22 cellular contexts compared by ENCODE assay signal in genomic region chr12:132517013-132517739, GRCh38. TPM values are rescaled to one million over a fixed set of nuclear protein-coding genes. Genes with fewer than 3 reads are reported as not detected.
DNase-seq lines count a peak whose midpoint lies in the region; ATAC-seq and TF ChIP-seq lines count a peak whose summit lies in the region.
"Had no signal": no experiment of that assay in that cellular context is flagged by ENCODE, and none has a peak within 500 bp of the region (broad histone marks: within the 10 kb centered on the region; RNA-seq: fewer than 3 reads in every experiment).

No MANE protein-coding gene starts in this region.

- H3K9me3 Mint-ChIP-seq in progenitor cell of endocrine pancreas (ENCODE audit: low read depth): no peaks in the 10 kb centered on the region

- peaks cover 44% of the 10 kb centered on the region for H3K4me1 Mint-ChIP-seq in progenitor cell of endocrine pancreas (ENCODE audit: low read depth)

- H3K27me3 ChIP-seq in BLaER1 (no peaks in the 10 kb centered on the region), layer of hippocampus (ENCODE audit: control insufficient read depth, insufficient read depth, low read length) (no peaks in the 10 kb centered on the region)
- no peaks in the 10 kb centered on the region for H3K27me3 ChIP-seq in effector memory CD4-positive, alpha-beta T cell (replicated peaks; ENCODE audit: control insufficient read depth, insufficient read depth, low read length, poor library complexity, severe bottlenecking)
- H3K27me3 ChIP-seq: heart right ventricle had no signal

- no peak for TF ChIP-seq CTCF in progenitor cell of endocrine pancreas (IDR thresholded peaks at IDR 0.05; ENCODE audit: unreplicated experiment)

- H3K27ac ChIP-seq in BLaER1 (peak overlapping the region; percentile 75), layer of hippocampus (ENCODE audit: low read depth, low read length) (peak overlapping the region; percentile 27)
- H3K27ac ChIP-seq in effector memory CD4-positive, alpha-beta T cell (ENCODE audit: insufficient read depth, low read length, poor library complexity, severe bottlenecking): no peak overlapping the region
- H3K27ac ChIP-seq: C4-2B, heart right ventricle, lower lobe of right lung had no signal

- ATAC-seq in HG03460 (IDR thresholded peaks at IDR 0.05; ENCODE audit: unreplicated experiment): no peak
- ATAC-seq: heart right ventricle had no signal

- peaks cover 23% of the 10 kb centered on the region for H3K9me3 ChIP-seq in BLaER1
- H3K9me3 ChIP-seq in effector memory CD4-positive, alpha-beta T cell (ENCODE audit: control insufficient read depth, low read length): no peaks in the 10 kb centered on the region
- H3K9me3 ChIP-seq: lower lobe of right lung had no signal

- H4K20me1 ChIP-seq in BLaER1: peaks cover 62% of the 10 kb centered on the region

- peak overlapping the region; percentile 87 for H3K4me2 ChIP-seq in BLaER1

- H3K4me3 Mint-ChIP-seq in progenitor cell of endocrine pancreas (ENCODE audit: low read depth): peak overlapping the region; percentile 51
- H3K4me3 Mint-ChIP-seq: activated CD4-positive, alpha-beta memory T cell treated with anti-CD3 and anti-CD28 coated beads for 36 hours had no signal

- H3K27me3 Mint-ChIP-seq in progenitor cell of endocrine pancreas: no peaks in the 10 kb centered on the region
- H3K27me3 Mint-ChIP-seq: activated CD4-positive, alpha-beta memory T cell treated with anti-CD3 and anti-CD28 coated beads for 36 hours had no signal

- peak overlapping the region; percentile 68 for H3K9ac ChIP-seq in BLaER1

- DNase-seq in HuH-7.5 (ENCODE audit: low spot score) (peak; percentile 83), progenitor cell of endocrine pancreas (ENCODE audit: low spot score, unreplicated experiment) (no peak), AML-193 (lab: John Stamatoyannopoulos, UW) (no peak)
- DNase-seq in effector CD8-positive, alpha-beta T cell (lab: John Stamatoyannopoulos, UW): no peak
- no peak for DNase-seq in effector memory CD4-positive, alpha-beta T cell
- DNase-seq: activated CD4-positive, alpha-beta memory T cell treated with anti-CD3 and anti-CD28 coated beads for 36 hours; activated gamma-delta T cell treated with Interleukin-2 at 50 U/mL for 16 hours; amniotic stem cell; dermis blood vessel endothelial cell; DMS79; heart right ventricle; Karpas-422; lower lobe of right lung; NCI-H1092; NCI-H1930; NCI-H446; OCI-M1; SHP77 had no signal

- peak overlapping the region; percentile 92 for H3K27ac Mint-ChIP-seq in progenitor cell of endocrine pancreas
- H3K27ac Mint-ChIP-seq: activated CD4-positive, alpha-beta memory T cell treated with anti-CD3 and anti-CD28 coated beads for 36 hours had no signal

- peaks cover 44% of the 10 kb centered on the region for H3K36me3 ChIP-seq in BLaER1
- H3K36me3 ChIP-seq in effector memory CD4-positive, alpha-beta T cell (ENCODE audit: control insufficient read depth, insufficient read depth, low read length): peaks cover 19% of the 10 kb centered on the region

- no peak overlapping the region for H3K4me3 ChIP-seq in BLaER1
- H3K4me3 ChIP-seq in effector memory CD4-positive, alpha-beta T cell (ENCODE audit: insufficient read depth, low read depth, low read length, poor library complexity, severe bottlenecking): no peak overlapping the region
- H3K4me3 ChIP-seq: heart right ventricle, lower lobe of right lung had no signal

- H3K4me1 ChIP-seq in BLaER1: peaks cover 88% of the 10 kb centered on the region
- no peaks in the 10 kb centered on the region for H3K4me1 ChIP-seq in effector memory CD4-positive, alpha-beta T cell (ENCODE audit: control insufficient read depth, insufficient read depth, low read length, poor library complexity, severe bottlenecking)

- H3K36me3 Mint-ChIP-seq in progenitor cell of endocrine pancreas (ENCODE audit: insufficient read depth): peaks cover 14% of the 10 kb centered on the region

RNA-seq across cellular contexts. Expression of gene FBRSL1, which starts 27.2 kb away (rescaled TPM):
- total RNA-seq in progenitor cell of endocrine pancreas: 195 and 199 TPM in 2 replicates
